ENCODE assay signal across 22 cellular contexts in genomic region chr22:48936391-48936790, GRCh38.
DNase-seq lines count a peak whose midpoint lies in the region; TF ChIP-seq lines count a peak whose summit lies in the region.
"Had no signal": no experiment of that assay in that cellular context is flagged by ENCODE, and none has a peak within 500 bp of the region (broad histone marks: within the 10 kb centered on the region; RNA-seq: fewer than 3 reads in every experiment).

No MANE protein-coding gene starts in this region.

- H3K9ac ChIP-seq in endodermal cell (ENCODE audit: extremely low read depth, low read length, poor library complexity, severe bottlenecking), result no peak overlapping the region
- H3K9ac ChIP-seq: BLaER1 treated with 17β-estradiol and CSF1 and Interleukin-3, amounts not matched to agents 10 nM and 100 nM; GM23248 had no signal

- H3K27ac ChIP-seq in endodermal cell (ENCODE audit: low read depth, low read length), result no peak overlapping the region
- H3K27ac ChIP-seq: BLaER1 treated with 17β-estradiol and CSF1 and Interleukin-3, amounts not matched to agents 10 nM and 100 nM; GM23248 had no signal

- TF ChIP-seq CTCF in endodermal cell (conservative IDR thresholded peaks at IDR 0.05), result no peak

- no peak overlapping the region for H3K4me3 ChIP-seq in endodermal cell (ENCODE audit: low read length)
- H3K4me3 ChIP-seq: BLaER1 treated with 17β-estradiol and CSF1 and Interleukin-3, amounts not matched to agents 10 nM and 100 nM; GM23248; K562 had no signal

- peaks cover 2% of the 10 kb centered on the region for H3K36me3 Mint-ChIP-seq in endodermal cell (ENCODE audit: low read depth)
- H3K36me3 Mint-ChIP-seq: CD4-positive, alpha-beta memory T cell had no signal

- DNase-seq in activated effector memory CD4-positive, alpha-beta T cell treated with anti-CD3 and anti-CD28 coated beads, Interleukin-2, amount 50 U/mL, for 16 hours, result peak; percentile 34
- DNase-seq in activated effector memory CD4-positive, alpha-beta T cell treated with Interleukin-2 at 50 U/mL for 16 hours, result no peak
- DNase-seq in endodermal cell (peak; percentile 26), putamen (ENCODE audit: low spot score) (no peak), NCI-H345 treated with DMSO at 0.1 percent for 48 hours (lab: John Stamatoyannopoulos, UW; ENCODE audit: unreplicated experiment) (no peak)
- DNase-seq in stimulated activated CD8-positive, alpha-beta memory T cell treated with anti-CD3 and anti-CD28 coated beads, Interleukin-4, amount 100 ng/mL, for 48 hours, result peak; percentile 3
- DNase-seq in activated CD4-positive, CD25-positive, alpha-beta regulatory T cell (lab: John Stamatoyannopoulos, UW), result no peak
- DNase-seq: CD4-positive, alpha-beta memory T cell; COR-L47; DMS53; GM23248; H9; Kasumi-1; MV-4-11; NCI-H1105; NCI-H1436 treated with DMSO at 0.1 percent for 48 hours; NCI-H187 treated with DMSO at 0.1 percent for 48 hours; NCI-H2171 treated with DMSO at 0.1 percent for 48 hours; NCI-H524; NCI-H748 treated with DMSO at 0.1 percent for 48 hours had no signal

- no peak overlapping the region for H3K27ac Mint-ChIP-seq in endodermal cell
- H3K27ac Mint-ChIP-seq: CD4-positive, alpha-beta memory T cell; H9 had no signal

- H3K27me3 Mint-ChIP-seq in endodermal cell (ENCODE audit: insufficient read depth), result peaks cover 2% of the 10 kb centered on the region

- no peaks in the 10 kb centered on the region for H3K36me3 ChIP-seq in endodermal cell (ENCODE audit: control insufficient read depth, insufficient read depth, low read length)
- H3K36me3 ChIP-seq: BLaER1 treated with 17β-estradiol and CSF1 and Interleukin-3, amounts not matched to agents 10 nM and 100 nM had no signal

- peaks cover 25% of the 10 kb centered on the region for H3K9me3 ChIP-seq in endodermal cell (ENCODE audit: control insufficient read depth, low read length)

- H3K27me3 ChIP-seq in endodermal cell (ENCODE audit: control insufficient read depth, insufficient read depth, low read length, poor library complexity, severe bottlenecking), result no peaks in the 10 kb centered on the region

- H3K9me3 Mint-ChIP-seq in endodermal cell, result peaks cover 34% of the 10 kb centered on the region

- no peak overlapping the region for H3K4me3 Mint-ChIP-seq in endodermal cell
- H3K4me3 Mint-ChIP-seq: CD4-positive, alpha-beta memory T cell; H9 had no signal

- no peaks in the 10 kb centered on the region for H3K4me1 Mint-ChIP-seq in endodermal cell
- H3K4me1 Mint-ChIP-seq: CD4-positive, alpha-beta memory T cell had no signal

- 94 to 100% methylated on average over 2 to 4 of the region's 4 CpGs for WGBS in endodermal cell (ENCODE audit: insufficient coverage in 1 of 2, insufficient read length in 1 of 2), 2 experiments

- H3K4me1 ChIP-seq in endodermal cell (ENCODE audit: control insufficient read depth, insufficient read depth, low read length), result no peaks in the 10 kb centered on the region
- H3K4me1 ChIP-seq: BLaER1 treated with 17β-estradiol and CSF1 and Interleukin-3, amounts not matched to agents 10 nM and 100 nM had no signal

Comparison
In these comparisons a context has a peak if more than half of its experiments do, and no peak if none do; other contexts are left out.
1. DNase-seq: peak in activated effector memory CD4-positive, alpha-beta T cell treated with anti-CD3 and anti-CD28 coated beads, Interleukin-2, amount 50 U/mL, for 16 hours (single experiment), endodermal cell (single experiment) and stimulated activated CD8-positive, alpha-beta memory T cell treated with anti-CD3 and anti-CD28 coated beads, Interleukin-4, amount 100 ng/mL, for 48 hours (single experiment); none in activated effector memory CD4-positive, alpha-beta T cell treated with Interleukin-2 at 50 U/mL for 16 hours (single experiment), activated CD4-positive, CD25-positive, alpha-beta regulatory T cell (0 of 4), putamen (single experiment) and NCI-H345 treated with DMSO at 0.1 percent for 48 hours (single experiment).